In the genomic region with DNA sequence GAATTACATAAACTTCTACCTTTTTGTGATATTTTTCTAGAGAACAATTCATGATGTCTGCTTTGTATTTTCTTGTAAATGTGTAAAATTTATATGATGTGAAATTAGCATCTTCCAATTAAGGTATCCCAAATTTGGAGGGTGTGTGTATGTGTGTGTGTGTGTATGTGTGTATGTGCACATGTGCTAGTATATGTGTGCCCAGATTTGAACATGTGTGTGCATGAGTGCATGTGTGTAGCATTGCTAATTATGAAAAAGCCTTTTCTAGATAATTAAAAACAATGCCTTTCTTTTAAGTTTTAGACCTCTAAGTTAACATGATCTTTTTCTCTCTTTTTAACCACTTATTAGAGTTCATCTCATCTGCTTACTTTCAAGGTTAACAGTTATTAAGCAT, we compare ENCODE assay signal across 28 cellular contexts.
"Had no signal": no experiment of that assay in that cellular context is flagged by ENCODE, and none has a peak within 500 bp of the region (broad histone marks: within the 10 kb centered on the region; RNA-seq: fewer than 3 reads in every experiment).

No MANE protein-coding gene starts in this region.

- ATAC-seq: effector memory CD8-positive, alpha-beta T cell; esophagus mucosa; gastrocnemius medialis; gastroesophageal sphincter; heart left ventricle; heart right ventricle had no signal

- FAIRE-seq: colon, endometrium, endothelial cell of umbilical vein, frontal cortex had no signal

- H3K4me3 ChIP-seq: colonic mucosa, coronary artery, dorsolateral prefrontal cortex, esophagus muscularis mucosa, esophagus squamous epithelium, gastrocnemius medialis, gastroesophageal sphincter, heart left ventricle, heart right ventricle had no signal

- H3K9me3 ChIP-seq: colonic mucosa, esophagus muscularis mucosa, esophagus squamous epithelium, gastrocnemius medialis, gastroesophageal sphincter, heart left ventricle had no signal

- H3K27me3 ChIP-seq: colonic mucosa, dorsolateral prefrontal cortex, esophagus muscularis mucosa, esophagus squamous epithelium, foreskin keratinocyte, gastrocnemius medialis, gastroesophageal sphincter, heart left ventricle, heart right ventricle had no signal

- H3K36me3 ChIP-seq: colonic mucosa, esophagus muscularis mucosa, esophagus squamous epithelium, gastrocnemius medialis, gastroesophageal sphincter, heart left ventricle, heart right ventricle had no signal

- DNase-seq: colonic mucosa; cortex of kidney; dermis blood vessel endothelial cell; dorsolateral prefrontal cortex; effector CD4-positive, alpha-beta T cell; effector CD8-positive, alpha-beta T cell; effector memory CD4-positive, alpha-beta T cell; effector memory CD8-positive, alpha-beta T cell; endodermal cell; erythroblast; esophagus squamous epithelium; foreskin fibroblast; foreskin keratinocyte; foreskin melanocyte; gastrocnemius medialis; glutamatergic neuron; head of caudate nucleus; heart left ventricle; heart right ventricle had no signal

- H3K4me1 ChIP-seq: colonic mucosa, esophagus muscularis mucosa, esophagus squamous epithelium, gastrocnemius medialis, gastroesophageal sphincter, heart left ventricle, heart right ventricle had no signal

- H3K27ac ChIP-seq: colonic mucosa, coronary artery, dorsolateral prefrontal cortex, epithelial cell of prostate, esophagus muscularis mucosa, esophagus squamous epithelium, foreskin keratinocyte, gastrocnemius medialis, gastroesophageal sphincter, heart left ventricle, heart right ventricle had no signal
